8 cellular contexts compared by ENCODE assay signal in the genomic region with DNA sequence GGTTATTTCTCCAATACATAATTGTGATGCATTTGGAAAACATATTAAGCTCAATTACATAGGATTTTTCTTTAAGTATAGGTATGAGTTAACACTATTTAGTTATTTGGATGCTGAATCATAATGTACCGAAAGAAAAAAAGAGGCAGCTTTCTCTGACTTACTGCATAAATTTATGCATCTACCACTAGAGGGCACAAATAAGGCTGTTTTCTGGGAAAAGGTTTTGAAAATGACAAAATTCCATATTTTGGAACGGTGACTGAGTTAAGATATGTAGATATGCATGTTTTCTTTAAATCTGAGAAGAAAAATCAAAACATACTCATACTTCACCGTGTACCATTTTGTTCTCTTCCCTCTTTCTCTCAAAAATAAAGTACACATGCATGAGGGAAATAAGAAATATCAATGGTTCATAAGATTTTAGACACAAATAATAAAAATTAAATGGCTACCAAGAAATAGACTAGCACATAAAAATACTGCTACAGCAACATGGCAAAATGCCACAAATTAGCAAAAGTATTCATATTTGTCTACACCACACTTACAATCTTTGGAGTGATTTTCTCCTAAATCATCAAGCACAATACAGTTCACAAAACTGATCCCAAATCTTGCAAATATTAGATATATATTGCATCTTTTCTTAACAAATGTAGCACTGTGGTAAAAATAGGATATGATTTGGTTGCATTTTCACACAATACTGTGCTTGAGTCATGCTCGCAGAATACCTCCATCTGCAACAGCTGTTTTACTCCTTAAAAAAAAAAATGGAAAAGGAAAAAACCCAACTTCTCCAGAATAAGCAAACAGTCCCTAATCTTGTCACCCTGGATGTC.
DNase-seq lines count a peak whose midpoint lies in the region; ATAC-seq and TF ChIP-seq lines count a peak whose summit lies in the region.

No MANE protein-coding gene starts in this region.

- no peak overlapping the region for H4K91ac ChIP-seq in neuronal stem cell (ENCODE audit: low read depth, low read length, poor library complexity)

- DNase-seq in SIG-M5 treated with dmso at 0.1 percent for 504 hours (lab: John Stamatoyannopoulos, UW; ENCODE audit: unreplicated experiment): peak; percentile 2
- DNase-seq in SIG-M5 (lab: John Stamatoyannopoulos, UW): no peak
- peak; percentile 28 for DNase-seq in NCI-H146 (lab: John Stamatoyannopoulos, UW)
- DNase-seq in colonic mucosa: no peak
- no peak for DNase-seq in neuronal stem cell (ENCODE audit: low spot score)
- no peak for DNase-seq in activated CD4-positive, alpha-beta T cell treated with anti-CD3 and anti-CD28 coated beads, Interleukin-2, amount 10 ng/mL, durations not matched to agents 24 days and 14 days
- DNase-seq in NCI-H2196 treated with DMSO at 0.1 percent for 48 hours (lab: John Stamatoyannopoulos, UW; ENCODE audit: unreplicated experiment): no peak

- peaks cover 2% of the 10 kb centered on the region for H3K27me3 Mint-ChIP-seq in activated CD4-positive, alpha-beta T cell treated with anti-CD3 and anti-CD28 coated beads, Interleukin-2, amount 10 ng/mL, durations not matched to agents 24 days and 14 days

- H2AFZ ChIP-seq in neuronal stem cell (ENCODE audit: low read length): peak overlapping the region; percentile 47

- TF ChIP-seq CTCF in colonic mucosa (IDR thresholded peaks at IDR 0.05): peak; percentile 51

- no peak overlapping the region for H3K4ac ChIP-seq in neuronal stem cell (ENCODE audit: low read length)

- H3K14ac ChIP-seq in neuronal stem cell (ENCODE audit: low read length): no peak overlapping the region

- no peak overlapping the region for H2BK5ac ChIP-seq in neuronal stem cell (ENCODE audit: low read length)

- no peak overlapping the region for H3K27ac ChIP-seq in colonic mucosa
- H3K27ac ChIP-seq in neuronal stem cell (replicated peaks; ENCODE audit: low read length): no peak overlapping the region

- no peak overlapping the region for H3K9ac ChIP-seq in colonic mucosa (ENCODE audit: low read depth in 2 of 2, low read length in 2 of 2)
- H3K9ac ChIP-seq in neuronal stem cell (ENCODE audit: low read depth, low read length, poor library complexity): no peak overlapping the region

- no peak for ATAC-seq in HG03095 (IDR thresholded peaks at IDR 0.05; ENCODE audit: unreplicated experiment)

- no peak overlapping the region for H2BK120ac ChIP-seq in neuronal stem cell (ENCODE audit: low read depth, low read length)

- no peaks in the 10 kb centered on the region for H3K4me1 Mint-ChIP-seq in activated CD4-positive, alpha-beta T cell treated with anti-CD3 and anti-CD28 coated beads, Interleukin-2, amount 10 ng/mL, durations not matched to agents 24 days and 14 days

- H3K4me3 Mint-ChIP-seq in activated CD4-positive, alpha-beta T cell treated with anti-CD3 and anti-CD28 coated beads, Interleukin-2, amount 10 ng/mL, durations not matched to agents 24 days and 14 days: no peak overlapping the region

- H4K8ac ChIP-seq in neuronal stem cell (ENCODE audit: low read depth, low read length): no peak overlapping the region

- H3K36me3 ChIP-seq in colonic mucosa (no peaks in the 10 kb centered on the region), neuronal stem cell (replicated peaks in 1 of 2; ENCODE audit: control insufficient read depth in 2 of 2, insufficient read depth in 2 of 2, low read length in 2 of 2) (no peaks in the 10 kb centered on the region)

- H3K27me3 ChIP-seq in colonic mucosa (no peaks in the 10 kb centered on the region), neuronal stem cell (ENCODE audit: control insufficient read depth in 3 of 3, insufficient read depth in 3 of 3, low read depth in 1 of 3, low read length in 3 of 3) (no peaks in the 10 kb centered on the region)

- H2BK12ac ChIP-seq in neuronal stem cell (ENCODE audit: low read length): no peak overlapping the region

- H3K9me3 Mint-ChIP-seq in activated CD4-positive, alpha-beta T cell treated with anti-CD3 and anti-CD28 coated beads, Interleukin-2, amount 10 ng/mL, durations not matched to agents 24 days and 14 days: no peaks in the 10 kb centered on the region

- no peak overlapping the region for H2BK15ac ChIP-seq in neuronal stem cell (ENCODE audit: low read length)

- H3K18ac ChIP-seq in neuronal stem cell (ENCODE audit: low read length): no peak overlapping the region

- WGBS in neuronal stem cell (ENCODE audit: extremely low coverage in 2 of 2, insufficient read length in 2 of 2, insufficient replicate concordance in 1 of 2), 2 donors: no CpG with 5 or more reads among the region's 4 CpGs

- H3K4me2 ChIP-seq in neuronal stem cell (ENCODE audit: insufficient read depth, low read length, poor library complexity, severe bottlenecking): no peak overlapping the region

- no peak overlapping the region for H3K4me3 ChIP-seq in colonic mucosa
- no peak overlapping the region for H3K4me3 ChIP-seq in neuronal stem cell (ENCODE audit: low read length in 2 of 2)

- H3K36me3 Mint-ChIP-seq in activated CD4-positive, alpha-beta T cell treated with anti-CD3 and anti-CD28 coated beads, Interleukin-2, amount 10 ng/mL, durations not matched to agents 24 days and 14 days (ENCODE audit: low read depth): no peaks in the 10 kb centered on the region

- no peak overlapping the region for H3K23ac ChIP-seq in neuronal stem cell (ENCODE audit: low read depth, low read length, poor library complexity)

- H3K79me1 ChIP-seq in neuronal stem cell (ENCODE audit: low read depth, low read length): no peaks in the 10 kb centered on the region

- H3K4me1 ChIP-seq in colonic mucosa: no peaks in the 10 kb centered on the region
- peaks cover 0 to 1% of the 10 kb centered on the region in 2 donors for H3K4me1 ChIP-seq in neuronal stem cell (ENCODE audit: control insufficient read depth in 2 of 2, insufficient read depth in 1 of 2, low read depth in 1 of 2, low read length in 2 of 2)

- intact Hi-C loops in colonic mucosa (cut with DNase I): loop anchor here (5.0 to 10.0 kb wide), 2 partner anchors 197 to 315 kb away; no protein-coding TSS in a partner anchor
- intact Hi-C loops in activated CD4-positive, alpha-beta T cell treated with anti-CD3 and anti-CD28 coated beads, Interleukin-2, amount 10 ng/mL, durations not matched to agents 24 days and 14 days (cut with micrococcal nuclease): loop anchor here (1.0 to 5.0 kb wide), 2 partner anchors 315 to 415 kb away; no protein-coding TSS in a partner anchor

- H3K27ac Mint-ChIP-seq in activated CD4-positive, alpha-beta T cell treated with anti-CD3 and anti-CD28 coated beads, Interleukin-2, amount 10 ng/mL, durations not matched to agents 24 days and 14 days: no peak overlapping the region

- H3K9me3 ChIP-seq in colonic mucosa: no peaks in the 10 kb centered on the region
- H3K9me3 ChIP-seq in neuronal stem cell (replicated peaks in 1 of 2; ENCODE audit: control insufficient read depth in 2 of 2, insufficient read depth in 1 of 2, low read depth in 1 of 2, low read length in 2 of 2): no peaks in the 10 kb centered on the region

- H2AK5ac ChIP-seq in neuronal stem cell (ENCODE audit: low read depth, low read length): no peak overlapping the region

Comparison
In these comparisons a context has a peak if more than half of its experiments do, and no peak if none do; other contexts are left out.
1. DNase-seq: peak in SIG-M5 treated with dmso at 0.1 percent for 504 hours (single experiment) and NCI-H146 (single experiment); none in SIG-M5 (single experiment), colonic mucosa (single experiment), neuronal stem cell (single experiment), activated CD4-positive, alpha-beta T cell treated with anti-CD3 and anti-CD28 coated beads, Interleukin-2, amount 10 ng/mL, durations not matched to agents 24 days and 14 days (single experiment) and NCI-H2196 treated with DMSO at 0.1 percent for 48 hours (single experiment).